In genomic region chr4:102683846-102684581, GRCh38 we compare ENCODE assay signal across 15 cellular contexts.
DNase-seq lines count a peak whose midpoint lies in the region; ATAC-seq and TF ChIP-seq lines count a peak whose summit lies in the region.
"Had no signal": no experiment of that assay in that cellular context is flagged by ENCODE, and none has a peak within 500 bp of the region (broad histone marks: within the 10 kb centered on the region; RNA-seq: fewer than 3 reads in every experiment).

No MANE protein-coding gene starts in this region.

- peak overlapping the region; percentile 75 for H2BK120ac ChIP-seq in IMR-90 (ENCODE audit: low read depth, low read length)
- H2BK120ac ChIP-seq in trophoblast cell (ENCODE audit: insufficient read depth, low read length, poor library complexity): peak overlapping the region; percentile 95

- H3K9me1 ChIP-seq in IMR-90 (ENCODE audit: insufficient read depth, low read length): peaks cover 9% of the 10 kb centered on the region

- H4K5ac ChIP-seq in IMR-90 (ENCODE audit: low read depth, low read length): peak overlapping the region; percentile 37; the same call in 1 of the 2 replicates

- intact Hi-C loops in IMR-90 (cut with micrococcal nuclease): no loop called here
- intact Hi-C loops in PC-3 (cut with micrococcal nuclease): loop anchor here (10.0 kb wide), 1 partner anchor 51 kb away; no protein-coding TSS in a partner anchor

- no peak overlapping the region for H3K4me3 Mint-ChIP-seq in endodermal cell

- H3K4me1 ChIP-seq in IMR-90 (ENCODE audit: control insufficient read depth, insufficient read depth, low read length) (peaks cover 10% of the 10 kb centered on the region), endodermal cell (ENCODE audit: control insufficient read depth, insufficient read depth, low read length) (no peaks in the 10 kb centered on the region), trophoblast cell (ENCODE audit: control insufficient read depth in 1 of 2, insufficient read depth in 2 of 2, low read length in 2 of 2) (peaks cover 14 to 21% of the 10 kb centered on the region in 2 experiments), PC-3 (ENCODE audit: insufficient read depth, low read length) (peaks cover 29% of the 10 kb centered on the region)

- peak overlapping the region; percentile 98 for H2BK12ac ChIP-seq in trophoblast cell (ENCODE audit: low read length)

- no peaks in the 10 kb centered on the region for H3K27me3 ChIP-seq in IMR-90 (ENCODE audit: control insufficient read depth, insufficient read depth, low read length)
- no peaks in the 10 kb centered on the region for H3K27me3 ChIP-seq in endodermal cell (ENCODE audit: control insufficient read depth, insufficient read depth, low read length, poor library complexity, severe bottlenecking)
- H3K27me3 ChIP-seq in trophoblast cell (ENCODE audit: insufficient read depth, low read length): no peaks in the 10 kb centered on the region
- H3K27me3 ChIP-seq in PC-3 (ENCODE audit: low read length): no peaks in the 10 kb centered on the region

- no peak for TF ChIP-seq POLR2A in IMR-90 (IDR thresholded peaks at IDR 0.05; ENCODE audit: low read depth, low read length)

- TF ChIP-seq CTCF in IMR-90 (conservative IDR thresholded peaks at IDR 0.05; ENCODE audit: low read depth, low read length): no peak
- TF ChIP-seq CTCF in endodermal cell (conservative IDR thresholded peaks at IDR 0.05): no peak
- no peak for TF ChIP-seq CTCF in PC-3 (conservative IDR thresholded peaks at IDR 0.05; ENCODE audit: low read depth, low read length)

- H2AK5ac ChIP-seq in IMR-90 (ENCODE audit: low read depth, low read length) (peak overlapping the region; percentile 69), trophoblast cell (ENCODE audit: low read length) (peak overlapping the region; percentile 97)

- peaks cover 4 to 19% of the 10 kb centered on the region in 2 experiments; a peak in 3 of 4 replicates for H3K79me1 ChIP-seq in IMR-90 (ENCODE audit: low read depth in 1 of 2, low read length in 2 of 2)
- peaks cover 33% of the 10 kb centered on the region for H3K79me1 ChIP-seq in trophoblast cell (ENCODE audit: low read length)

- in situ Hi-C loops in IMR-90 (cut with MboI; ENCODE audit: low sequenced_read_pairs): no loop called here

- H4K91ac ChIP-seq in IMR-90 (ENCODE audit: insufficient read depth, low read depth, low read length) (peak overlapping the region; percentile 34; the same call in 1 of the 2 replicates), trophoblast cell (ENCODE audit: low read depth, low read length) (peak overlapping the region; percentile 98)

- no peaks in the 10 kb centered on the region for H3K9me2 ChIP-seq in PC-3 (replicated peaks; ENCODE audit: low read length)

- H3K4ac ChIP-seq in IMR-90 (ENCODE audit: low read depth, low read length) (peak overlapping the region; percentile 64), trophoblast cell (ENCODE audit: low read depth, low read length) (peak overlapping the region; percentile 85)

- CTCF ChIA-PET in IMR-90 (lab: Yijun Ruan, JAX): interaction anchor here (0.6 kb wide), 1 partner anchor 361 kb away, joined by 3 read pairs; no protein-coding TSS in a partner anchor
- CTCF ChIA-PET in PC-3 (lab: Charles Lee): no interaction called here

- peak overlapping the region; percentile 48 for H3K4me2 ChIP-seq in IMR-90 (ENCODE audit: low read depth, low read length)
- peak overlapping the region; percentile 13 for H3K4me2 ChIP-seq in trophoblast cell (ENCODE audit: low read length)
- H3K4me2 ChIP-seq in PC-3 (ENCODE audit: low read length): no peak overlapping the region

- no peak overlapping the region for H3K56ac ChIP-seq in IMR-90 (ENCODE audit: extremely low read depth, insufficient read depth, low read length)

- peaks cover 6% of the 10 kb centered on the region for H3K36me3 Mint-ChIP-seq in endodermal cell (ENCODE audit: low read depth)

- no CpG with 5 or more reads among the region's 5 CpGs for WGBS in IMR-90 (ENCODE audit: extremely low coverage in 2 of 2, insufficient read length in 1 of 2), 2 experiments
- WGBS in endodermal cell (ENCODE audit: insufficient coverage in 1 of 2, insufficient read length in 1 of 2), 2 experiments: 65 to 94% methylated on average over 3 to 5 of the region's 5 CpGs
- no CpG with 5 or more reads among the region's 5 CpGs for WGBS in trophoblast cell (ENCODE audit: extremely low coverage, insufficient coverage, insufficient read length)

- POLR2A ChIA-PET in IMR-90 (lab: Charles Lee; ENCODE audit: unreplicated experiment): no interaction called here
- POLR2A ChIA-PET in PC-3 (lab: Charles Lee; ENCODE audit: unreplicated experiment): no interaction called here

- no peaks in the 10 kb centered on the region for H3K9me3 Mint-ChIP-seq in endodermal cell

- no peak overlapping the region for H3K4me3 ChIP-seq in IMR-90 (ENCODE audit: insufficient read depth, low read depth, low read length)
- no peak overlapping the region for H3K4me3 ChIP-seq in endodermal cell (ENCODE audit: low read length)
- no peak overlapping the region for H3K4me3 ChIP-seq in trophoblast cell (ENCODE audit: low read depth, low read length)
- no peak overlapping the region for H3K4me3 ChIP-seq in PC-3 (ENCODE audit: low read length)
- H3K4me3 ChIP-seq: HAP-1 had no signal

- H3K79me2 ChIP-seq in trophoblast cell (ENCODE audit: control insufficient read depth, insufficient read depth, low read length, poor library complexity) (peaks cover 2% of the 10 kb centered on the region), PC-3 (ENCODE audit: low read length) (no peaks in the 10 kb centered on the region)

- H3K18ac ChIP-seq in IMR-90 (ENCODE audit: low read depth, low read length): peak overlapping the region; percentile 57
- H3K18ac ChIP-seq in trophoblast cell (ENCODE audit: low read length): peak overlapping the region; percentile 86

- H2AK9ac ChIP-seq in IMR-90 (replicated peaks; ENCODE audit: low read depth, low read length, poor library complexity): no peak overlapping the region

- BruUV-seq in IMR-90 (replicated peaks; lab: Mats Ljungman, UMichigan): no TSS peak
- no TSS peak for BruUV-seq in PC-3 (replicated peaks; lab: Mats Ljungman, UMichigan)

- no peak for TF ChIP-seq RAD21 in IMR-90 (IDR thresholded peaks at IDR 0.05; ENCODE audit: low read length)

- DNase-seq in IMR-90 (peak; percentile 25), endodermal cell (no peak), trophoblast cell (peak; percentile 60 to 89), cerebellar nuclear complex (lab: John Stamatoyannopoulos, UW) (no peak), PC-3 (no peak)
- no peak for DNase-seq in stimulated activated naive CD8-positive, alpha-beta T cell treated with anti-CD3 and anti-CD28 coated beads, Interleukin-15, Interleukin-2, amounts not matched to agents 100 U/mL and 50 U/mL, for 24 hours
- DNase-seq: C1 segment of cervical spinal cord, DMS 273 treated with DMSO at 0.1 percent for 48 hours, Kasumi-1, NCI-H1417 treated with DMSO at 0.1 percent for 48 hours, NCI-H2029, NCI-H510A treated with DMSO at 0.1 percent for 48 hours had no signal

- H2BK15ac ChIP-seq in IMR-90 (ENCODE audit: low read depth, low read length): peak overlapping the region; percentile 16; the same call in 1 of the 3 replicates

- dilution Hi-C loops in IMR-90 (cut with HindIII; ENCODE audit: low sequenced_read_pairs, unreplicated experiment): no loop called here

- H3K27me3 Mint-ChIP-seq in endodermal cell (ENCODE audit: insufficient read depth): no peaks in the 10 kb centered on the region

- H3F3A ChIP-seq in PC-3 (ENCODE audit: low read length, unreplicated experiment): no peaks in the 10 kb centered on the region

- ATAC-seq in IMR-90 (ENCODE audit: low read depth) (peak; percentile 48), SK-N-SH treated with all-trans-retinoic acid at 6 μM for 48 hours (peak; percentile 63), PC-3 (no peak)
- ATAC-seq in stimulated activated naive CD8-positive, alpha-beta T cell treated with anti-CD3 and anti-CD28 coated beads, Interleukin-15, Interleukin-2, amounts not matched to agents 100 U/mL and 50 U/mL, for 24 hours: no peak
- ATAC-seq: HepG2 had no signal

- H4K12ac ChIP-seq in trophoblast cell (ENCODE audit: low read depth, low read length): no peak overlapping the region

- H4K20me1 ChIP-seq in IMR-90 (ENCODE audit: insufficient read depth, low read length) (no peaks in the 10 kb centered on the region), PC-3 (ENCODE audit: low read length) (no peaks in the 10 kb centered on the region)

- H3K27ac ChIP-seq in IMR-90 (ENCODE audit: insufficient read depth, low read length): peak overlapping the region; percentile 26
- H3K27ac ChIP-seq in endodermal cell (ENCODE audit: low read depth, low read length): peak overlapping the region; percentile 55
- peak overlapping the region; percentile 98 for H3K27ac ChIP-seq in trophoblast cell (ENCODE audit: low read depth, low read length)
- no peak overlapping the region for H3K27ac ChIP-seq in PC-3 (ENCODE audit: low read length)

- H3K23ac ChIP-seq in IMR-90 (ENCODE audit: low read depth, low read length): peak overlapping the region; percentile 15
- H3K23ac ChIP-seq in trophoblast cell (ENCODE audit: low read length): no peak overlapping the region

- no peaks in the 10 kb centered on the region for H3K36me3 ChIP-seq in IMR-90 (ENCODE audit: control insufficient read depth, insufficient read depth, low read length)
- H3K36me3 ChIP-seq in endodermal cell (ENCODE audit: control insufficient read depth, insufficient read depth, low read length): no peaks in the 10 kb centered on the region
- H3K36me3 ChIP-seq in trophoblast cell (ENCODE audit: control insufficient read depth in 1 of 2, insufficient read depth in 2 of 2, low read length in 2 of 2): peaks cover 2 to 10% of the 10 kb centered on the region in 2 experiments
- no peaks in the 10 kb centered on the region for H3K36me3 ChIP-seq in PC-3 (ENCODE audit: low read depth, low read length)
- H3K36me3 ChIP-seq: HAP-1 had no signal

- H2AFZ ChIP-seq in IMR-90 (replicated peaks; ENCODE audit: low read length, poor library complexity) (no peak overlapping the region), trophoblast cell (ENCODE audit: insufficient read depth, low read length, poor library complexity) (no peak overlapping the region), PC-3 (ENCODE audit: low read length) (no peak overlapping the region)

- H3K9ac ChIP-seq in IMR-90 (ENCODE audit: low read depth, low read length) (no peak overlapping the region), endodermal cell (ENCODE audit: extremely low read depth, low read length, poor library complexity, severe bottlenecking) (no peak overlapping the region), trophoblast cell (ENCODE audit: low read length) (no peak overlapping the region), PC-3 (ENCODE audit: low read length) (no peak overlapping the region)

- H3K4me1 Mint-ChIP-seq in endodermal cell: no peaks in the 10 kb centered on the region

- H3K9me3 ChIP-seq in IMR-90 (ENCODE audit: control insufficient read depth, insufficient read depth, low read length) (no peaks in the 10 kb centered on the region; the same call in 1 of the 2 replicates), endodermal cell (ENCODE audit: control insufficient read depth, low read length) (peaks cover 6% of the 10 kb centered on the region), trophoblast cell (ENCODE audit: insufficient read depth, low read depth, low read length) (no peaks in the 10 kb centered on the region), PC-3 (ENCODE audit: low read length) (no peaks in the 10 kb centered on the region)
- H3K9me3 ChIP-seq: HAP-1 had no signal

- H4K8ac ChIP-seq in IMR-90 (ENCODE audit: low read depth in 2 of 2, low read length in 2 of 2) (peak overlapping the region in 1 of 2 experiments; percentile 69; a peak in 2 of 4 replicates), trophoblast cell (ENCODE audit: low read depth, low read length) (peak overlapping the region; percentile 66)

- H3K14ac ChIP-seq in IMR-90 (replicated peaks; ENCODE audit: low read depth, low read length): peak overlapping the region; percentile 63
- peak overlapping the region; percentile 96 for H3K14ac ChIP-seq in trophoblast cell (ENCODE audit: low read length)

- no peak overlapping the region for H3K27ac Mint-ChIP-seq in endodermal cell

- H2BK5ac ChIP-seq in IMR-90 (ENCODE audit: low read depth, low read length, poor library complexity, severe bottlenecking) (peak overlapping the region; percentile 43), trophoblast cell (ENCODE audit: low read depth, low read length, poor library complexity) (peak overlapping the region; percentile 95)

- H2BK20ac ChIP-seq in IMR-90 (ENCODE audit: low read depth, low read length): peak overlapping the region; percentile 81

Comparison
In these comparisons a context has a peak if more than half of its experiments do, and no peak if none do; other contexts are left out.
1. ATAC-seq: peak in IMR-90 (single experiment) and SK-N-SH treated with all-trans-retinoic acid at 6 μM for 48 hours (single experiment); none in stimulated activated naive CD8-positive, alpha-beta T cell treated with anti-CD3 and anti-CD28 coated beads, Interleukin-15, Interleukin-2, amounts not matched to agents 100 U/mL and 50 U/mL, for 24 hours (single experiment) and PC-3 (single experiment).
2. DNase-seq: peak in IMR-90 (single experiment) and trophoblast cell (2 of 2); none in endodermal cell (single experiment), cerebellar nuclear complex (0 of 2), stimulated activated naive CD8-positive, alpha-beta T cell treated with anti-CD3 and anti-CD28 coated beads, Interleukin-15, Interleukin-2, amounts not matched to agents 100 U/mL and 50 U/mL, for 24 hours (single experiment) and PC-3 (single experiment).